In the genomic region with DNA sequence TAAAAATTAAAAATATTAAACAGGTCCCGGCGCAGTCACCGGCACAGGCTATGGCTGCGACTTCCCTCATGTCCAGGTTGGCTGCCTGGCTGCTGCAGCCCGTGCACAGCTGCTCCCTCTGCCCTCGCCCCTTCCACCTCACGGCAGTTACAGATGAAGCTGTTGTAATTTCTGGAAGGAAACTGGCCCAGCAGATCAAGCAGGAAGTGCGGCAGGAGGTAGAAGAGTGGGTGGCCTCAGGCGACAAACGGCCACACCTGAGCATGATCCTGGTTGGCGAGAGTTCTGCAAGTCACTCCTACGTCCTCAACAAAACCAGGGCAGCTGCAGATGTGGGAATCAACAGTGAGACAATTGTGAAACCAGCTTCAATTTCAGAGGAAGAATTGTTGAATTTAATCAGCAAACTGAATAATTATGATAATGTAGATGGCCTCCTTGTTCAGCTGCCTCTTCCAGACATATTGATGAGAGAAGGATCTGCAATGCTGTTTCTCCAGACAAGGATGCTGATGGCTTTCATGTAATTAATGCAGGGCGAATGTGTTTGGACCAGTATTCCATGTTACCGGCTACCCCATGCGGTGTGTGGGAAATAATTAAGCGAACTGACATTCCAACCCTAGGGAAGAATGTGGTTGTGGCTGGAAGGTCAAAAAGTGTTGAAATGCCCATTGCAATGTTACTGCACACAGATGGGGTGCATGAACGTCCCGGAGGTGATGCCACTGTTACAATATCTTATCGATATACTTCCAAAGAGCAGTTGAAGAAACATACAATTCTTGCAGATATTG, we compare ENCODE assay signal across 8 cellular contexts. TPM values are rescaled to one million over a fixed set of nuclear protein-coding genes. Genes with fewer than 3 reads are reported as not detected.
DNase-seq lines count a peak whose midpoint lies in the region; ATAC-seq and TF ChIP-seq lines count a peak whose summit lies in the region.

No MANE protein-coding gene starts in this region.

- in situ Hi-C loops in mammary epithelial cell (cut with MboI; ENCODE audit: low sequenced_read_pairs in 2 of 2), result no loop called here

- H3K79me2 ChIP-seq in mammary epithelial cell (ENCODE audit: insufficient read depth, low read length), result no peaks in the 10 kb centered on the region

- H3K27ac Mint-ChIP-seq in activated naive CD4-positive, alpha-beta T cell treated with anti-CD3 and anti-CD28 coated beads, Interleukin-2, amount 50 U/mL, for 72 hours, result no peak overlapping the region

- H3K4me2 ChIP-seq in mammary epithelial cell (ENCODE audit: insufficient read depth, low read depth, low read length), result peak overlapping the region; percentile 68

- H3K9ac ChIP-seq in mammary epithelial cell (ENCODE audit: insufficient read depth, low read length), result no peak overlapping the region

- no peaks in the 10 kb centered on the region for H3K9me3 ChIP-seq in mammary epithelial cell (replicated peaks; ENCODE audit: insufficient read depth, low read length)
- H3K9me3 ChIP-seq in aorta (ENCODE audit: control insufficient read depth, low read length), result no peaks in the 10 kb centered on the region
- H3K9me3 ChIP-seq in adrenal gland (replicated peaks in 1 of 3), result no peaks in the 10 kb centered on the region

- H3K27ac ChIP-seq in HL-60 (replicated peaks) (peak overlapping the region; percentile 84), mammary epithelial cell (ENCODE audit: insufficient read depth, low read depth, low read length) (no peak overlapping the region), aorta (ENCODE audit: low read depth in 1 of 2, low read length in 2 of 2) (no peak overlapping the region), adrenal gland (no peak overlapping the region)

- DNase-seq in activated naive CD4-positive, alpha-beta T cell treated with anti-CD3 and anti-CD28 coated beads, Interleukin-2, amount 50 U/mL, for 72 hours (ENCODE audit: low spot score in 2 of 2), result no peak
- no peak for DNase-seq in activated naive CD4-positive, alpha-beta T cell treated with Interleukin-2 at 50 U/mL for 16 hours
- peak; percentile 61 to 93 for DNase-seq in HL-60 (ENCODE audit: low read depth in 1 of 2, low spot score in 1 of 2)
- peak; percentile 57 for DNase-seq in mammary epithelial cell
- DNase-seq in aorta, result no peak
- no peak for DNase-seq in adrenal gland
- DNase-seq in left lobe of liver (ENCODE audit: low spot score), result no peak

- H3K9me3 Mint-ChIP-seq in activated naive CD4-positive, alpha-beta T cell treated with anti-CD3 and anti-CD28 coated beads, Interleukin-2, amount 50 U/mL, for 72 hours, result no peaks in the 10 kb centered on the region

- WGBS in mammary epithelial cell (ENCODE audit: low coverage, missing lambda C conversion rate), result 31% methylated on average over 19 of the region's 19 CpGs
- WGBS in aorta, 2 donors, result 79 to 86% methylated on average over 19 of the region's 19 CpGs
- 67 to 80% (median 73%) methylated on average over 19 of the region's 19 CpGs for WGBS in adrenal gland, 4 donors

- H3K36me3 Mint-ChIP-seq in activated naive CD4-positive, alpha-beta T cell treated with anti-CD3 and anti-CD28 coated beads, Interleukin-2, amount 50 U/mL, for 72 hours, result no peaks in the 10 kb centered on the region

- intact Hi-C loops in mammary epithelial cell (cut with micrococcal nuclease) (no loop called here), aorta (cut with DNase I) (no loop called here), adrenal gland (cut with DNase I) (no loop called here)

- TF ChIP-seq POLR2A in adrenal gland (IDR thresholded peaks at IDR 0.05), result no peak

- no TSS peak for BruUV-seq in mammary epithelial cell (replicated peaks; lab: Mats Ljungman, UMichigan)

- ATAC-seq in activated naive CD4-positive, alpha-beta T cell treated with anti-CD3 and anti-CD28 coated beads, Interleukin-2, amount 50 U/mL, for 72 hours, result peak; percentile 50 to 75
- ATAC-seq in aorta (ENCODE audit: low FRiP score) (peak; percentile 22), left lobe of liver (no peak), GM19324 (IDR thresholded peaks at IDR 0.05; ENCODE audit: low FRiP score, unreplicated experiment) (no peak)

- CTCF ChIA-PET in mammary epithelial cell (lab: Charles Lee; ENCODE audit: low non-redundant PET), result no interaction called here

- H3K4me1 ChIP-seq in mammary epithelial cell (ENCODE audit: insufficient read depth, low read length), result peaks cover 9% of the 10 kb centered on the region
- no peaks in the 10 kb centered on the region for H3K4me1 ChIP-seq in aorta (ENCODE audit: control insufficient read depth in 1 of 2, insufficient read depth in 2 of 2, low read length in 2 of 2)
- H3K4me1 ChIP-seq in adrenal gland (replicated peaks in 1 of 2), result no peaks in the 10 kb centered on the region

- H4K20me1 ChIP-seq in mammary epithelial cell (ENCODE audit: insufficient read depth, low read length), result no peaks in the 10 kb centered on the region

- no peak for TF ChIP-seq CTCF in HL-60 (IDR thresholded peaks at IDR 0.05; ENCODE audit: insufficient read depth, low read length)
- TF ChIP-seq CTCF in mammary epithelial cell (conservative IDR thresholded peaks at IDR 0.05 in 1 of 2, IDR thresholded peaks at IDR 0.05 in 1 of 2; ENCODE audit: extremely low read depth in 1 of 2, insufficient read depth in 1 of 2, low read depth in 1 of 2, low read length in 2 of 2), result no peak
- TF ChIP-seq CTCF in adrenal gland (IDR thresholded peaks at IDR 0.05), result no peak

- dilution Hi-C loops in mammary epithelial cell (cut with HindIII; ENCODE audit: low sequenced_read_pairs), result no loop called here

- H3K4me3 ChIP-seq in HL-60 (replicated peaks; ENCODE audit: insufficient read depth, low read length) (0 out of 2 replicates have a peak overlapping the region, but pooled peaks have one; percentile 6), mammary epithelial cell (replicated peaks in 1 of 3; ENCODE audit: insufficient read depth in 1 of 3, low read depth in 2 of 3, low read length in 3 of 3) (peak overlapping the region in 1 of 3 experiments; percentile 10), aorta (ENCODE audit: low read length in 2 of 2) (no peak overlapping the region), adrenal gland (no peak overlapping the region)

- H2AFZ ChIP-seq in mammary epithelial cell (ENCODE audit: low read depth, low read length), result peak overlapping the region; percentile 97

- H3K36me3 ChIP-seq in mammary epithelial cell (ENCODE audit: insufficient read depth, low read length) (no peaks in the 10 kb centered on the region), aorta (ENCODE audit: control insufficient read depth in 1 of 2, insufficient read depth in 2 of 2, low read length in 1 of 2) (no peaks in the 10 kb centered on the region), adrenal gland (replicated peaks in 1 of 2) (no peaks in the 10 kb centered on the region)

- H3K27me3 ChIP-seq in HL-60 (ENCODE audit: insufficient read depth, poor library complexity, severe bottlenecking) (no peaks in the 10 kb centered on the region), mammary epithelial cell (ENCODE audit: insufficient read depth, low read length) (no peaks in the 10 kb centered on the region), aorta (ENCODE audit: control insufficient read depth in 1 of 2, insufficient read depth in 2 of 2, low read length in 1 of 2) (no peaks in the 10 kb centered on the region), adrenal gland (no peaks in the 10 kb centered on the region)

RNA-seq across cellular contexts. Expression of a gene that starts 13.2 kb away (rescaled TPM):
- 1 to 10 TPM in 1 of 2 donors, under 1 TPM in 1; 0.59 to 1.8 TPM for total RNA-seq in activated naive CD4-positive, alpha-beta T cell treated with anti-CD3 and anti-CD28 coated beads, Interleukin-2, amount 50 U/mL, for 72 hours
- total RNA-seq in mammary epithelial cell (100 to 1,000 TPM in 1 of 2 donors, 10 to 100 TPM in 1; 52.3 to 201 TPM), aorta (10 to 100 TPM; 56.4 to 84.9 TPM), adrenal gland (10 to 100 TPM in 7 of 8 donors, 1 to 10 TPM in 1; 9.4 to 21.8 (median 13.7) TPM), left lobe of liver (3.3 TPM)
- polyA plus RNA-seq in mammary epithelial cell (35.7 TPM), aorta (10 to 100 TPM; 12.7 to 26.0 TPM), adrenal gland (1 to 10 TPM; 2.6 to 9.9 (median 4.7) TPM)
- polyA minus RNA-seq in mammary epithelial cell, result 110 TPM

Comparison
In these comparisons a context has a peak if more than half of its experiments do, and no peak if none do; other contexts are left out.
1. ATAC-seq: peak in activated naive CD4-positive, alpha-beta T cell treated with anti-CD3 and anti-CD28 coated beads, Interleukin-2, amount 50 U/mL, for 72 hours (2 of 2) and aorta (single experiment); none in left lobe of liver (single experiment) and GM19324 (single experiment).
2. DNase-seq: peak in HL-60 (2 of 2) and mammary epithelial cell (single experiment); none in activated naive CD4-positive, alpha-beta T cell treated with anti-CD3 and anti-CD28 coated beads, Interleukin-2, amount 50 U/mL, for 72 hours (0 of 2), activated naive CD4-positive, alpha-beta T cell treated with Interleukin-2 at 50 U/mL for 16 hours (single experiment), aorta (0 of 2), adrenal gland (0 of 7) and left lobe of liver (single experiment).